In the genomic region with DNA sequence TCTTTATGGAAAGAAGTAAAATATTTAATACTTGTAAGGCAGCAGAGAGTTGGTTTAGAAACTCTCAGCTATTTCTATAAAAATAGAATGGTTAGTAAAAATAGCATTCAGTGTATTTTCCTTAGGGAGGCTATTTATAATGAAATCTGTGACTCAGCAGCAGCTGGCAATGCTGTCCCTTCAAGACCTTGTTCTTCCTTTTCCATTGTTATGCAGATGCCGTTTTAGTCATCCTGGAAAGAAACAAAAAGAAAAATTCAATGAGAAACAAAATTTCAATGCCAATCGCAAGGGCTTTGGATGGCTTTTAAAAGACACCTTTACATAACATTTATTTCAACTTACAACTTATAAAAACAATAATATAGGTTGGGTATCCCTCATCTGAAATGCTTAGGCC, we compare ENCODE assay signal across 1 cellular context.
TF ChIP-seq lines count a peak whose summit lies in the region.

No MANE protein-coding gene starts in this region.

TF ChIP-seq in WTC11, 78 proteins besides CTCF, POLR2A, EP300 and RAD21 (continued from another document):
- TF ChIP-seq, protein P1, sequence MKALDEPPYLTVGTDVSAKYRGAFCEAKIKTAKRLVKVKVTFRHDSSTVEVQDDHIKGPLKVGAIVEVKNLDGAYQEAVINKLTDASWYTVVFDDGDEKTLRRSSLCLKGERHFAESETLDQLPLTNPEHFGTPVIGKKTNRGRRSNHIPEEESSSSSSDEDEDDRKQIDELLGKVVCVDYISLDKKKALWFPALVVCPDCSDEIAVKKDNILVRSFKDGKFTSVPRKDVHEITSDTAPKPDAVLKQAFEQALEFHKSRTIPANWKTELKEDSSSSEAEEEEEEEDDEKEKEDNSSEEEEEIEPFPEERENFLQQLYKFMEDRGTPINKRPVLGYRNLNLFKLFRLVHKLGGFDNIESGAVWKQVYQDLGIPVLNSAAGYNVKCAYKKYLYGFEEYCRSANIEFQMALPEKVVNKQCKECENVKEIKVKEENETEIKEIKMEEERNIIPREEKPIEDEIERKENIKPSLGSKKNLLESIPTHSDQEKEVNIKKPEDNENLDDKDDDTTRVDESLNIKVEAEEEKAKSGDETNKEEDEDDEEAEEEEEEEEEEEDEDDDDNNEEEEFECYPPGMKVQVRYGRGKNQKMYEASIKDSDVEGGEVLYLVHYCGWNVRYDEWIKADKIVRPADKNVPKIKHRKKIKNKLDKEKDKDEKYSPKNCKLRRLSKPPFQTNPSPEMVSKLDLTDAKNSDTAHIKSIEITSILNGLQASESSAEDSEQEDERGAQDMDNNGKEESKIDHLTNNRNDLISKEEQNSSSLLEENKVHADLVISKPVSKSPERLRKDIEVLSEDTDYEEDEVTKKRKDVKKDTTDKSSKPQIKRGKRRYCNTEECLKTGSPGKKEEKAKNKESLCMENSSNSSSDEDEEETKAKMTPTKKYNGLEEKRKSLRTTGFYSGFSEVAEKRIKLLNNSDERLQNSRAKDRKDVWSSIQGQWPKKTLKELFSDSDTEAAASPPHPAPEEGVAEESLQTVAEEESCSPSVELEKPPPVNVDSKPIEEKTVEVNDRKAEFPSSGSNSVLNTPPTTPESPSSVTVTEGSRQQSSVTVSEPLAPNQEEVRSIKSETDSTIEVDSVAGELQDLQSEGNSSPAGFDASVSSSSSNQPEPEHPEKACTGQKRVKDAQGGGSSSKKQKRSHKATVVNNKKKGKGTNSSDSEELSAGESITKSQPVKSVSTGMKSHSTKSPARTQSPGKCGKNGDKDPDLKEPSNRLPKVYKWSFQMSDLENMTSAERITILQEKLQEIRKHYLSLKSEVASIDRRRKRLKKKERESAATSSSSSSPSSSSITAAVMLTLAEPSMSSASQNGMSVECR (CRISPR knock-in tag; IDR thresholded peaks at IDR 0.05; ENCODE audit: borderline replicate concordance) = no peak
- TF ChIP-seq ZNF671 (CRISPR knock-in tag; IDR thresholded peaks at IDR 0.05) = no peak
TF ChIP-seq in WTC11: peak in this region for 1.
